ENCODE assay signal across 1 cellular context in the genomic region with DNA sequence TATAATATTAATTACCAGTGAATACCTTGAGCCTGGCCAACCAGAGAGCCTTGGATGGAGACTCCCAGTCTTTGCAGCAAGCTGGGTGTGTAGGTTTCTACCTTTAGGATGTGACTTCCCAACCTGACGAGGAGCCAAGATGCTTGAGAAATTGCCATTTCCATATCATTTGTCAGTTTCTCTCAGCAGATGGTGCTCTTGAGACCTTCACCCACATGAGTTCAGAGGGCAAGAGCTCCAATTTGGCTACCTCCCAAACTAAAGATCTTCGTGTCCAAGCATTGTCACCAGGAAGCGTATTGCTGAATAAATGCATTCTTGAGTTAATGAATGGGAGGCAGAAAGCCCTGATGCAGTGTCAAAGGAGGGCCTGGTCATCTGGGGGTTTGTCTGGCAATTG.
TF ChIP-seq lines count a peak whose summit lies in the region.

No MANE protein-coding gene starts in this region.

TF ChIP-seq in HCT116, 20 proteins besides CTCF, POLR2A, EP300 and RAD21 (continued from another document):
- TF ChIP-seq, protein P1, sequence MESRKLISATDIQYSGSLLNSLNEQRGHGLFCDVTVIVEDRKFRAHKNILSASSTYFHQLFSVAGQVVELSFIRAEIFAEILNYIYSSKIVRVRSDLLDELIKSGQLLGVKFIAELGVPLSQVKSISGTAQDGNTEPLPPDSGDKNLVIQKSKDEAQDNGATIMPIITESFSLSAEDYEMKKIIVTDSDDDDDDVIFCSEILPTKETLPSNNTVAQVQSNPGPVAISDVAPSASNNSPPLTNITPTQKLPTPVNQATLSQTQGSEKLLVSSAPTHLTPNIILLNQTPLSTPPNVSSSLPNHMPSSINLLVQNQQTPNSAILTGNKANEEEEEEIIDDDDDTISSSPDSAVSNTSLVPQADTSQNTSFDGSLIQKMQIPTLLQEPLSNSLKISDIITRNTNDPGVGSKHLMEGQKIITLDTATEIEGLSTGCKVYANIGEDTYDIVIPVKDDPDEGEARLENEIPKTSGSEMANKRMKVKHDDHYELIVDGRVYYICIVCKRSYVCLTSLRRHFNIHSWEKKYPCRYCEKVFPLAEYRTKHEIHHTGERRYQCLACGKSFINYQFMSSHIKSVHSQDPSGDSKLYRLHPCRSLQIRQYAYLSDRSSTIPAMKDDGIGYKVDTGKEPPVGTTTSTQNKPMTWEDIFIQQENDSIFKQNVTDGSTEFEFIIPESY (IDR thresholded peaks at IDR 0.05; ENCODE audit: extremely low read depth, insufficient replicate concordance, low read length), result no peak
- TF ChIP-seq POLR2AphosphoS5 (IDR thresholded peaks at IDR 0.05; ENCODE audit: low read depth, low read length) (no peak), SP1 (IDR thresholded peaks at IDR 0.05; ENCODE audit: low read depth) (no peak)
